Comparison of ENCODE assay signal across 8 cellular contexts in genomic region chr13:113297370-113297871, GRCh38. TPM values are rescaled to one million over a fixed set of nuclear protein-coding genes. Genes with fewer than 3 reads are reported as not detected.
DNase-seq lines count a peak whose midpoint lies in the region; ATAC-seq and TF ChIP-seq lines count a peak whose summit lies in the region.

No MANE protein-coding gene starts in this region.

- no peaks in the 10 kb centered on the region for H3K9me3 Mint-ChIP-seq in activated T-cell treated with anti-CD3 and anti-CD28 coated beads, Interleukin-2, amount 50 U/mL, for 4 hours

- peak overlapping the region; percentile 96 for H3K4me3 Mint-ChIP-seq in activated T-cell treated with anti-CD3 and anti-CD28 coated beads, Interleukin-2, amount 50 U/mL, for 4 hours

- TF ChIP-seq CTCF in LNCaP clone FGC (IDR thresholded peaks at IDR 0.05; ENCODE audit: control insufficient read depth, extremely low read depth, insufficient read depth) (no peak), fibroblast of pulmonary artery (IDR thresholded peaks at IDR 0.05; ENCODE audit: low read length, missing control alignments) (no peak)

- intact Hi-C loops in sciatic nerve (cut with DNase I) = no loop called here

- H3K27me3 Mint-ChIP-seq in activated T-cell treated with anti-CD3 and anti-CD28 coated beads, Interleukin-2, amount 50 U/mL, for 4 hours (ENCODE audit: low read depth) = peaks cover 12% of the 10 kb centered on the region

- peak; percentile 47 for DNase-seq in ELF-1 (ENCODE audit: low read depth, low spot score)
- no peak for DNase-seq in LNCaP clone FGC (ENCODE audit: low read depth)
- peak; percentile 30 for DNase-seq in activated T-cell treated with anti-CD3 and anti-CD28 coated beads, Interleukin-2, amount 50 U/mL, for 4 hours
- peak; percentile 11 for DNase-seq in fibroblast of pulmonary artery (ENCODE audit: low read depth)
- DNase-seq in sciatic nerve (ENCODE audit: low spot score) = no peak
- DNase-seq in mucosa of gallbladder (ENCODE audit: low spot score) = no peak
- no peak for DNase-seq in LoVo (ENCODE audit: low spot score)

- peak; percentile 38 for ATAC-seq in GM21528 (IDR thresholded peaks at IDR 0.05; ENCODE audit: low FRiP score, unreplicated experiment)
- ATAC-seq in activated T-cell treated with anti-CD3 and anti-CD28 coated beads, Interleukin-2, amount 50 U/mL, for 4 hours = peak; percentile 62 to 69
- peak; percentile 5 for ATAC-seq in sciatic nerve

- H3K4me1 Mint-ChIP-seq in activated T-cell treated with anti-CD3 and anti-CD28 coated beads, Interleukin-2, amount 50 U/mL, for 4 hours (ENCODE audit: low read depth) = peaks cover 32% of the 10 kb centered on the region

- no peaks in the 10 kb centered on the region for H3K36me3 Mint-ChIP-seq in activated T-cell treated with anti-CD3 and anti-CD28 coated beads, Interleukin-2, amount 50 U/mL, for 4 hours (ENCODE audit: insufficient read depth)

- H3K4me3 ChIP-seq in LNCaP clone FGC (ENCODE audit: low read depth, low read length) = peak overlapping the region; percentile 96
- H3K4me3 ChIP-seq in fibroblast of pulmonary artery (replicated peaks; ENCODE audit: low read depth, low read length) = peak overlapping the region; percentile 96

RNA-seq across cellular contexts. Expression of gene LAMP1, which starts 0.4 kb away (rescaled TPM):
- total RNA-seq in activated T-cell treated with anti-CD3 and anti-CD28 coated beads, Interleukin-2, amount 50 U/mL, for 4 hours = 100 to 1,000 TPM in 1 of 3 donors, 10 to 100 TPM in 2; 81.8 to 101 (median 88.4) TPM
- 183 TPM for total RNA-seq in sciatic nerve
- total RNA-seq in mucosa of gallbladder = 306 TPM

Comparison
In these comparisons a context has a peak if more than half of its experiments do, and no peak if none do; other contexts are left out.
1. DNase-seq: peak in ELF-1 (single experiment), activated T-cell treated with anti-CD3 and anti-CD28 coated beads, Interleukin-2, amount 50 U/mL, for 4 hours (single experiment) and fibroblast of pulmonary artery (single experiment); none in LNCaP clone FGC (single experiment), sciatic nerve (single experiment), mucosa of gallbladder (single experiment) and LoVo (single experiment).
2. ATAC-seq: peak in every context shown above with its lines; median percentile 66 in activated T-cell treated with anti-CD3 and anti-CD28 coated beads, Interleukin-2, amount 50 U/mL, for 4 hours; 38 in GM21528; 5 in sciatic nerve.